ENCODE assay signal across 1 cellular context in genomic region chr2:236853558-236853957, GRCh38.
TF ChIP-seq lines count a peak whose summit lies in the region.

No MANE protein-coding gene starts in this region.

TF ChIP-seq in H1, 55 proteins besides CTCF, POLR2A, EP300 and RAD21 (continued from another document):
- TF ChIP-seq USF2 (IDR thresholded peaks at IDR 0.05; ENCODE audit: low read length) (no peak), TEAD4 (IDR thresholded peaks at IDR 0.05; ENCODE audit: low read depth, low read length) (no peak), SIRT6 (IDR thresholded peaks at IDR 0.05; ENCODE audit: low read length) (no peak), E2F6 (IDR thresholded peaks at IDR 0.05) (no peak)
